ENCODE assay signal across 17 cellular contexts in genomic region chr11:48141475-48142100, GRCh38.
DNase-seq lines count a peak whose midpoint lies in the region; ATAC-seq, FAIRE-seq and TF ChIP-seq lines count a peak whose summit lies in the region.
"Had no signal": no experiment of that assay in that cellular context is flagged by ENCODE, and none has a peak within 500 bp of the region (broad histone marks: within the 10 kb centered on the region; RNA-seq: fewer than 3 reads in every experiment).

No MANE protein-coding gene starts in this region.

- H3K4ac ChIP-seq in mesenchymal stem cell (ENCODE audit: low read depth in 1 of 2, low read length in 2 of 2): no peak overlapping the region

- H2BK15ac ChIP-seq in mesenchymal stem cell (ENCODE audit: low read depth, poor library complexity, severe bottlenecking): no peak overlapping the region

- H3K23ac ChIP-seq in mesenchymal stem cell (ENCODE audit: low read length in 2 of 2): no peak overlapping the region

- H3K9ac ChIP-seq in mesenchymal stem cell (ENCODE audit: low read length): peak overlapping the region; percentile 36

- intact Hi-C loops in tibial artery (cut with DNase I; ENCODE audit: low total_unique reads): no loop called here

- peaks cover 64% of the 10 kb centered on the region for H3K36me3 Mint-ChIP-seq in CD4-positive, CD25-positive, alpha-beta regulatory T cell

- H4K8ac ChIP-seq in mesenchymal stem cell (ENCODE audit: low read length): no peak overlapping the region

- peaks cover 0 to 31% (median 14%) of the 10 kb centered on the region in 4 donors for H3K4me1 Mint-ChIP-seq in CD4-positive, CD25-positive, alpha-beta regulatory T cell
- H3K4me1 Mint-ChIP-seq: mesothelial cell of epicardium had no signal

- H3K9me3 ChIP-seq in CD4-positive, CD25-positive, alpha-beta regulatory T cell (ENCODE audit: control insufficient read depth in 2 of 2, low read length in 2 of 2): no peaks in the 10 kb centered on the region
- H3K9me3 ChIP-seq in mesenchymal stem cell (ENCODE audit: control insufficient read depth, low read length) (no peaks in the 10 kb centered on the region), tibial artery (no peaks in the 10 kb centered on the region)
- H3K9me3 ChIP-seq: heart right ventricle had no signal

- H3K4me1 ChIP-seq in CD4-positive, CD25-positive, alpha-beta regulatory T cell (ENCODE audit: control insufficient read depth, insufficient read depth, low read length, poor library complexity, severe bottlenecking): peaks cover 7% of the 10 kb centered on the region
- H3K4me1 ChIP-seq in mesenchymal stem cell (ENCODE audit: control insufficient read depth, insufficient read depth, low read depth, low read length) (peaks cover 7% of the 10 kb centered on the region), tibial artery (peaks cover 0 to 4% (median 0%) of the 10 kb centered on the region in 4 donors)

- H4K91ac ChIP-seq in mesenchymal stem cell (ENCODE audit: low read length): no peak overlapping the region

- no peak overlapping the region for H2BK120ac ChIP-seq in mesenchymal stem cell (ENCODE audit: low read depth, low read length)

- WGBS in mesenchymal stem cell: 88% methylated on average over 2 of the region's 3 CpGs

- H3K79me1 ChIP-seq in mesenchymal stem cell (replicated peaks; ENCODE audit: low read length, poor library complexity, severe bottlenecking): peaks cover 46% of the 10 kb centered on the region

- no peak overlapping the region for H3K18ac ChIP-seq in mesenchymal stem cell (ENCODE audit: low read depth in 1 of 2, low read length in 2 of 2)

- TF ChIP-seq CTCF in cardiac fibroblast (IDR thresholded peaks at IDR 0.05; ENCODE audit: low read depth, low read length): no peak
- TF ChIP-seq CTCF in tibial artery (IDR thresholded peaks at IDR 0.05): no peak

- no peak overlapping the region for H2BK12ac ChIP-seq in mesenchymal stem cell (ENCODE audit: low read length in 2 of 2)

- no peak overlapping the region for H3K4me2 ChIP-seq in mesenchymal stem cell (ENCODE audit: low read length, poor library complexity, severe bottlenecking)

- H3K27me3 ChIP-seq in CD4-positive, CD25-positive, alpha-beta regulatory T cell (ENCODE audit: control insufficient read depth, insufficient read depth, low read length): no peaks in the 10 kb centered on the region
- no peaks in the 10 kb centered on the region for H3K27me3 ChIP-seq in mesenchymal stem cell (ENCODE audit: control insufficient read depth in 1 of 2, insufficient read depth in 1 of 2, low read length in 2 of 2)
- no peaks in the 10 kb centered on the region for H3K27me3 ChIP-seq in tibial artery
- H3K27me3 ChIP-seq: heart right ventricle had no signal

- H2AK5ac ChIP-seq in mesenchymal stem cell (ENCODE audit: low read length, severe bottlenecking): no peak overlapping the region

- H3K27me3 Mint-ChIP-seq in CD4-positive, CD25-positive, alpha-beta regulatory T cell: no peaks in the 10 kb centered on the region
- H3K27me3 Mint-ChIP-seq: activated CD4-positive, alpha-beta memory T cell treated with anti-CD3 and anti-CD28 coated beads for 36 hours; activated naive CD8-positive, alpha-beta T cell treated with anti-CD3 and anti-CD28 coated beads, Interleukin-2, amount 10 ng/mL, durations not matched to agents 7 days and 5 days had no signal

- no peak for FAIRE-seq in HTR-8/SVneo (lab: Jason Lieb, UNC)

- H3K4me3 ChIP-seq in CD4-positive, CD25-positive, alpha-beta regulatory T cell (ENCODE audit: low read depth, low read length): no peak overlapping the region
- H3K4me3 ChIP-seq in cardiac fibroblast (replicated peaks in 1 of 2; ENCODE audit: low read depth in 2 of 2, low read length in 2 of 2) (no peak overlapping the region), mesenchymal stem cell (ENCODE audit: insufficient read depth in 1 of 2, low read depth in 1 of 2, low read length in 2 of 2) (no peak overlapping the region), tibial artery (no peak overlapping the region)
- H3K4me3 ChIP-seq: heart right ventricle had no signal

- ATAC-seq in CD4-positive, CD25-positive, alpha-beta regulatory T cell (ENCODE audit: low read depth in 2 of 2): peak in 1 of 2 donors; percentile 44
- no peak for ATAC-seq in GM18517 (IDR thresholded peaks at IDR 0.05; ENCODE audit: unreplicated experiment)
- no peak for ATAC-seq in HG03280 (IDR thresholded peaks at IDR 0.05; ENCODE audit: unreplicated experiment)
- ATAC-seq: heart right ventricle had no signal

- peak overlapping the region; percentile 70 to 92 (median 76) for H3K27ac Mint-ChIP-seq in CD4-positive, CD25-positive, alpha-beta regulatory T cell
- H3K27ac Mint-ChIP-seq: activated CD4-positive, alpha-beta memory T cell treated with anti-CD3 and anti-CD28 coated beads for 36 hours; activated naive CD8-positive, alpha-beta T cell treated with anti-CD3 and anti-CD28 coated beads, Interleukin-2, amount 10 ng/mL, durations not matched to agents 7 days and 5 days; mesothelial cell of epicardium; T-helper 1 cell treated with Interleukin-12 subunit alpha and Interleukin-12 subunit beta and Interleukin-4 antibody, amounts not matched to agents 30 μg/mL and 1 μg/mL, for 36 hours had no signal

- no peak overlapping the region for H3K27ac ChIP-seq in CD4-positive, CD25-positive, alpha-beta regulatory T cell (ENCODE audit: insufficient read depth, low read length, poor library complexity, severe bottlenecking)
- H3K27ac ChIP-seq in mesenchymal stem cell (ENCODE audit: low read length, poor library complexity, severe bottlenecking) (no peak overlapping the region), tibial artery (no peak overlapping the region)
- H3K27ac ChIP-seq: heart right ventricle had no signal

- no peak overlapping the region for H2AFZ ChIP-seq in mesenchymal stem cell (ENCODE audit: low read depth, low read length)

- peak overlapping the region in 1 of 4 donors; percentile 60 for H3K4me3 Mint-ChIP-seq in CD4-positive, CD25-positive, alpha-beta regulatory T cell
- H3K4me3 Mint-ChIP-seq: activated CD4-positive, alpha-beta memory T cell treated with anti-CD3 and anti-CD28 coated beads for 36 hours; activated naive CD8-positive, alpha-beta T cell treated with anti-CD3 and anti-CD28 coated beads, Interleukin-2, amount 10 ng/mL, durations not matched to agents 7 days and 5 days; mesothelial cell of epicardium; T-helper 1 cell treated with Interleukin-12 subunit alpha and Interleukin-12 subunit beta and Interleukin-4 antibody, amounts not matched to agents 30 μg/mL and 1 μg/mL, for 36 hours had no signal

- H2BK5ac ChIP-seq in mesenchymal stem cell (ENCODE audit: low read depth, low read length, poor library complexity, severe bottlenecking): no peak overlapping the region

- no peak overlapping the region for H3K14ac ChIP-seq in mesenchymal stem cell (ENCODE audit: low read length in 2 of 2)

- DNase-seq in CD4-positive, CD25-positive, alpha-beta regulatory T cell: peak in 1 of 3 donors; percentile 25
- DNase-seq in GM04504 (ENCODE audit: low read depth): peak; percentile 44
- DNase-seq in cardiac fibroblast (ENCODE audit: low read depth in 2 of 2): peak; percentile 31 to 61
- DNase-seq in mesenchymal stem cell: peak; percentile 44
- DNase-seq in tibial artery: no peak
- DNase-seq in HTR-8/SVneo (ENCODE audit: insufficient read length, low spot score): no peak
- DNase-seq: activated CD4-positive, alpha-beta memory T cell treated with anti-CD3 and anti-CD28 coated beads for 36 hours; activated naive CD8-positive, alpha-beta T cell treated with anti-CD3 and anti-CD28 coated beads, Interleukin-2, amount 10 ng/mL, durations not matched to agents 7 days and 5 days; effector CD4-positive, alpha-beta T cell; heart right ventricle; KBM-7; NCI-H2081; right cardiac atrium had no signal

- peaks cover 86% of the 10 kb centered on the region for H3K36me3 ChIP-seq in CD4-positive, CD25-positive, alpha-beta regulatory T cell (ENCODE audit: control insufficient read depth, insufficient read depth, low read length)
- H3K36me3 ChIP-seq in mesenchymal stem cell (ENCODE audit: control insufficient read depth in 1 of 2, insufficient read depth in 2 of 2, low read depth in 1 of 2, low read length in 2 of 2) (peaks cover 42 to 64% of the 10 kb centered on the region in 2 experiments), tibial artery (peaks cover 0 to 40% (median 14%) of the 10 kb centered on the region in 3 donors)

- H3K9me3 Mint-ChIP-seq in CD4-positive, CD25-positive, alpha-beta regulatory T cell: peaks cover 0 to 2% (median 0%) of the 10 kb centered on the region in 7 donors
- H3K9me3 Mint-ChIP-seq: activated CD4-positive, alpha-beta memory T cell treated with anti-CD3 and anti-CD28 coated beads for 36 hours; activated naive CD8-positive, alpha-beta T cell treated with anti-CD3 and anti-CD28 coated beads, Interleukin-2, amount 10 ng/mL, durations not matched to agents 7 days and 5 days; mesothelial cell of epicardium; T-helper 1 cell treated with Interleukin-12 subunit alpha and Interleukin-12 subunit beta and Interleukin-4 antibody, amounts not matched to agents 30 μg/mL and 1 μg/mL, for 36 hours had no signal

Comparison
In these comparisons a context has a peak if more than half of its experiments do, and no peak if none do; other contexts are left out.
1. DNase-seq: peak in GM04504 (single experiment), cardiac fibroblast (2 of 2) and mesenchymal stem cell (single experiment); none in tibial artery (0 of 2) and HTR-8/SVneo (single experiment).